8 cellular contexts compared by ENCODE assay signal in genomic region chr3:120597445-120598049, GRCh38.
DNase-seq lines count a peak whose midpoint lies in the region; ATAC-seq and TF ChIP-seq lines count a peak whose summit lies in the region.

No MANE protein-coding gene starts in this region.

- no peaks in the 10 kb centered on the region for H3K9me3 ChIP-seq in endocrine pancreas (ENCODE audit: control insufficient read depth, low read length)

- no peaks in the 10 kb centered on the region for H3K27me3 ChIP-seq in endocrine pancreas (ENCODE audit: control insufficient read depth, insufficient read depth, low read length)

- DNase-seq in AG10803 (ENCODE audit: low read depth) = no peak
- DNase-seq in GM19238 (ENCODE audit: insufficient read length, low spot score) = peak; percentile 7
- DNase-seq in stimulated activated naive B cell treated with anti-CD40 and anti-IgM and Interleukin-4, amounts not matched to agents 10 μg/mL and 1 μg/mL and 100 μg/mL, for 72 hours = no peak
- no peak for DNase-seq in AG08396 (ENCODE audit: low spot score)
- no peak for DNase-seq in OCI-M2 (lab: John Stamatoyannopoulos, UW; ENCODE audit: unreplicated experiment)
- no peak for DNase-seq in NCI-H345 (lab: John Stamatoyannopoulos, UW)

- peak overlapping the region; percentile 49; the same call in 1 of the 2 replicates for H3K4me3 ChIP-seq in AG10803 (ENCODE audit: low read length)
- peak overlapping the region; percentile 82 for H3K4me3 ChIP-seq in endocrine pancreas (ENCODE audit: control insufficient read depth, insufficient read depth, low read length)

- TF ChIP-seq CTCF in AG10803 (conservative IDR thresholded peaks at IDR 0.05; ENCODE audit: low read length) = no peak

- H3K9ac ChIP-seq in endocrine pancreas (ENCODE audit: control insufficient read depth, insufficient read depth, low read length) = no peak overlapping the region

- H3K4me1 Mint-ChIP-seq in stimulated activated naive B cell treated with anti-CD40 and anti-IgM and Interleukin-4, amounts not matched to agents 10 μg/mL and 1 μg/mL and 100 μg/mL, for 72 hours = peaks cover 6 to 7% of the 10 kb centered on the region in 2 donors

- no peaks in the 10 kb centered on the region for H3K27me3 Mint-ChIP-seq in stimulated activated naive B cell treated with anti-CD40 and anti-IgM and Interleukin-4, amounts not matched to agents 10 μg/mL and 1 μg/mL and 100 μg/mL, for 72 hours

- H3K27ac Mint-ChIP-seq in stimulated activated naive B cell treated with anti-CD40 and anti-IgM and Interleukin-4, amounts not matched to agents 10 μg/mL and 1 μg/mL and 100 μg/mL, for 72 hours = peak overlapping the region; percentile 72

- H3K4me3 Mint-ChIP-seq in stimulated activated naive B cell treated with anti-CD40 and anti-IgM and Interleukin-4, amounts not matched to agents 10 μg/mL and 1 μg/mL and 100 μg/mL, for 72 hours = peak overlapping the region in 1 of 2 donors; percentile 78

- peaks cover 16% of the 10 kb centered on the region for H3K4me1 ChIP-seq in endocrine pancreas (ENCODE audit: control insufficient read depth, insufficient read depth, low read length)

- H3K9me3 Mint-ChIP-seq in stimulated activated naive B cell treated with anti-CD40 and anti-IgM and Interleukin-4, amounts not matched to agents 10 μg/mL and 1 μg/mL and 100 μg/mL, for 72 hours = no peaks in the 10 kb centered on the region

- ATAC-seq in HG03442 (IDR thresholded peaks at IDR 0.05; ENCODE audit: unreplicated experiment) = peak; percentile 35
- no peak for ATAC-seq in stimulated activated naive B cell treated with anti-CD40 and anti-IgM and Interleukin-4, amounts not matched to agents 10 μg/mL and 1 μg/mL and 100 μg/mL, for 72 hours (replicated peaks)

- peaks cover 7 to 14% of the 10 kb centered on the region in 2 donors for H3K36me3 Mint-ChIP-seq in stimulated activated naive B cell treated with anti-CD40 and anti-IgM and Interleukin-4, amounts not matched to agents 10 μg/mL and 1 μg/mL and 100 μg/mL, for 72 hours

- no peaks in the 10 kb centered on the region for H3K36me3 ChIP-seq in endocrine pancreas (ENCODE audit: control insufficient read depth, insufficient read depth, low read length)
